21 cellular contexts compared by ENCODE assay signal in genomic region chr2:38230756-38231155, GRCh38.
"Had no signal": no experiment of that assay in that cellular context is flagged by ENCODE, and none has a peak within 500 bp of the region (broad histone marks: within the 10 kb centered on the region; RNA-seq: fewer than 3 reads in every experiment).

No MANE protein-coding gene starts in this region.

- H3K9me3 ChIP-seq: esophagus squamous epithelium, lower lobe of right lung, psoas muscle, sigmoid colon, stomach, thyroid gland, vagina had no signal

- H3K4me1 ChIP-seq: esophagus squamous epithelium, lower lobe of right lung, psoas muscle, stomach, thyroid gland, vagina had no signal

- DNase-seq: effector memory CD8-positive, alpha-beta T cell; erythroblast; esophagus squamous epithelium; foreskin melanocyte; hypothalamus; left ventricle myocardium superior; lower lobe of right lung; naive thymus-derived CD8-positive, alpha-beta T cell; nephron progenitor cell; nucleus accumbens; psoas muscle; right cardiac atrium; sigmoid colon; stimulated activated CD4-positive, alpha-beta T cell treated with anti-CD3 and anti-CD28 coated beads, Interleukin-2, amount 100 ng/mL, for 24 hours; stimulated activated CD4-positive, alpha-beta T cell treated with anti-CD3 and anti-CD28 coated beads, Interleukin-4, amount 100 ng/mL, for 24 hours; stimulated activated naive CD4-positive, alpha-beta T cell treated with Interleukin-2 at 50 U/mL for 16 hours; stomach; thyroid gland; trophoblast cell had no signal

- H3K36me3 ChIP-seq: esophagus squamous epithelium, lower lobe of right lung, sigmoid colon, stomach, thyroid gland, vagina had no signal

- H3K27me3 ChIP-seq: sigmoid colon, stomach, thyroid gland, vagina had no signal

- H3K27ac ChIP-seq: esophagus squamous epithelium, lower lobe of right lung, psoas muscle, sigmoid colon, stomach, thyroid gland, vagina had no signal

- ATAC-seq: effector memory CD8-positive, alpha-beta T cell; left ventricle myocardium superior; lower lobe of right lung; naive thymus-derived CD8-positive, alpha-beta T cell; psoas muscle; right cardiac atrium; stimulated activated effector memory CD8-positive, alpha-beta T cell treated with anti-CD3 and anti-CD28 coated beads, Interleukin-12 subunit alpha, Interleukin-12 subunit beta, amount 100 ng/mL, for 72 hours had no signal

- H3K4me3 ChIP-seq: esophagus squamous epithelium, lower lobe of right lung, psoas muscle, sigmoid colon, stomach, thyroid gland, vagina had no signal
